ENCODE assay signal across 17 cellular contexts in genomic region chr21:31196724-31197123, GRCh38.
A peak's percentile ranks its signal among the peaks of the same experiment; 100 is the strongest.
DNase-seq lines count a peak whose midpoint lies in the region; ATAC-seq and FAIRE-seq lines count a peak whose summit lies in the region.
"Had no signal": no experiment of that assay in that cellular context is flagged by ENCODE, and none has a peak within 500 bp of the region (broad histone marks: within the 10 kb centered on the region; RNA-seq: fewer than 3 reads in every experiment).

No MANE protein-coding gene starts in this region.

- peaks cover 38% of the 10 kb centered on the region for H3K4me1 ChIP-seq in CD4-positive, CD25-positive, alpha-beta regulatory T cell (ENCODE audit: control insufficient read depth, insufficient read depth, low read length, poor library complexity, severe bottlenecking)
- H3K4me1 ChIP-seq: HAP-1 had no signal

- no peak for ATAC-seq in CD4-positive, CD25-positive, alpha-beta regulatory T cell (ENCODE audit: low read depth in 2 of 2)
- ATAC-seq in T-cell (replicated peaks in 1 of 4), result no peak
- no peak for ATAC-seq in GM21526 (IDR thresholded peaks at IDR 0.05; ENCODE audit: low FRiP score, unreplicated experiment)

- H3K27me3 Mint-ChIP-seq in activated CD4-positive, alpha-beta memory T cell treated with anti-CD3 and anti-CD28 coated beads, Interleukin-2, amount 10 ng/mL, durations not matched to agents 7 days and 5 days, result no peaks in the 10 kb centered on the region
- H3K27me3 Mint-ChIP-seq in activated CD4-positive, alpha-beta memory T cell treated with anti-CD3 and anti-CD28 coated beads for 36 hours, result no peaks in the 10 kb centered on the region
- peaks cover 4% of the 10 kb centered on the region for H3K27me3 Mint-ChIP-seq in CD4-positive, CD25-positive, alpha-beta regulatory T cell
- H3K27me3 Mint-ChIP-seq in T-cell, result no peaks in the 10 kb centered on the region

- H3K4me3 ChIP-seq in CD4-positive, CD25-positive, alpha-beta regulatory T cell (ENCODE audit: low read depth, low read length), result no peak overlapping the region
- H3K4me3 ChIP-seq: BLaER1 treated with 17β-estradiol and CSF1 and Interleukin-3, amounts not matched to agents 10 nM and 100 nM; GM12878; GM23248; HAP-1 had no signal

- H3K4me3 Mint-ChIP-seq in activated CD4-positive, alpha-beta memory T cell treated with anti-CD3 and anti-CD28 coated beads, Interleukin-2, amount 10 ng/mL, durations not matched to agents 7 days and 5 days, result no peak overlapping the region
- H3K4me3 Mint-ChIP-seq in activated CD4-positive, alpha-beta memory T cell treated with anti-CD3 and anti-CD28 coated beads for 36 hours, result no peak overlapping the region
- peak overlapping the region in 3 of 4 donors; percentile 85 to 93 (median 88) for H3K4me3 Mint-ChIP-seq in CD4-positive, CD25-positive, alpha-beta regulatory T cell
- H3K4me3 Mint-ChIP-seq in T-cell, result no peak overlapping the region
- H3K4me3 Mint-ChIP-seq: B cell had no signal

- no peaks in the 10 kb centered on the region for H3K27me3 ChIP-seq in CD4-positive, CD25-positive, alpha-beta regulatory T cell (ENCODE audit: control insufficient read depth, insufficient read depth, low read length)
- H3K27me3 ChIP-seq: BLaER1 treated with 17β-estradiol and CSF1 and Interleukin-3, amounts not matched to agents 10 nM and 100 nM had no signal

- peaks cover 39% of the 10 kb centered on the region for H3K36me3 Mint-ChIP-seq in activated CD4-positive, alpha-beta memory T cell treated with anti-CD3 and anti-CD28 coated beads, Interleukin-2, amount 10 ng/mL, durations not matched to agents 7 days and 5 days (ENCODE audit: low read depth)
- peaks cover 30% of the 10 kb centered on the region for H3K36me3 Mint-ChIP-seq in activated CD4-positive, alpha-beta memory T cell treated with anti-CD3 and anti-CD28 coated beads for 36 hours
- no peaks in the 10 kb centered on the region for H3K36me3 Mint-ChIP-seq in CD4-positive, CD25-positive, alpha-beta regulatory T cell
- peaks cover 3% of the 10 kb centered on the region for H3K36me3 Mint-ChIP-seq in T-cell

- H3K9me3 ChIP-seq in CD4-positive, CD25-positive, alpha-beta regulatory T cell (ENCODE audit: control insufficient read depth in 2 of 2, low read length in 2 of 2), result no peaks in the 10 kb centered on the region
- H3K9me3 ChIP-seq: HAP-1 had no signal

- DNase-seq in activated CD4-positive, alpha-beta memory T cell treated with anti-CD3 and anti-CD28 coated beads, Interleukin-2, amount 10 ng/mL, durations not matched to agents 7 days and 5 days, result no peak
- DNase-seq in activated CD4-positive, alpha-beta memory T cell treated with anti-CD3 and anti-CD28 coated beads for 36 hours, result no peak
- DNase-seq in CD4-positive, CD25-positive, alpha-beta regulatory T cell, result no peak
- DNase-seq in T-cell (no peak), urothelium cell line (ENCODE audit: low spot score) (no peak)
- DNase-seq: CD8-positive, alpha-beta memory T cell; COR-L47; DMS 273 treated with DMSO at 0.1 percent for 48 hours; DMS53; DND-41; EL; GM23248 had no signal

- peaks cover 40% of the 10 kb centered on the region for H3K4me1 Mint-ChIP-seq in activated CD4-positive, alpha-beta memory T cell treated with anti-CD3 and anti-CD28 coated beads, Interleukin-2, amount 10 ng/mL, durations not matched to agents 7 days and 5 days
- H3K4me1 Mint-ChIP-seq in activated CD4-positive, alpha-beta memory T cell treated with anti-CD3 and anti-CD28 coated beads for 36 hours (ENCODE audit: low read depth), result peaks cover 59% of the 10 kb centered on the region
- H3K4me1 Mint-ChIP-seq in CD4-positive, CD25-positive, alpha-beta regulatory T cell, result peaks cover 35 to 66% (median 52%) of the 10 kb centered on the region in 4 donors
- H3K4me1 Mint-ChIP-seq in T-cell, result peaks cover 19 to 52% (median 41%) of the 10 kb centered on the region in 3 donors

- CTCF ChIA-PET in activated CD4-positive, alpha-beta memory T cell treated with anti-CD3 and anti-CD28 coated beads, Interleukin-2, amount 10 ng/mL, durations not matched to agents 7 days and 5 days (lab: Charles Lee), result interaction anchor here (0.6 to 9.3 kb wide), 4 partner anchors 24 to 465 kb away, joined by 3 to 100 read pairs (median 6); no protein-coding TSS in a partner anchor
- CTCF ChIA-PET in activated CD4-positive, alpha-beta memory T cell treated with anti-CD3 and anti-CD28 coated beads for 36 hours (lab: Charles Lee), result interaction anchor here (5.0 to 6.4 kb wide), 2 partner anchors 14 to 385 kb away, joined by 50 to 78 read pairs; no protein-coding TSS in a partner anchor
- CTCF ChIA-PET in T-cell (lab: Charles Lee), result interaction anchor here (0.6 to 6.9 kb wide), 4 partner anchors 381 to 1391 kb away, joined by 3 to 45 read pairs (median 22); no protein-coding TSS in a partner anchor

- intact Hi-C loops in activated CD4-positive, alpha-beta memory T cell treated with anti-CD3 and anti-CD28 coated beads for 36 hours (cut with micrococcal nuclease), result no loop called here

- peak; percentile 92 for FAIRE-seq in urothelium cell line (lab: Jason Lieb, UNC)
- FAIRE-seq: GM12878 had no signal

- no peaks in the 10 kb centered on the region for H3K9me3 Mint-ChIP-seq in activated CD4-positive, alpha-beta memory T cell treated with anti-CD3 and anti-CD28 coated beads, Interleukin-2, amount 10 ng/mL, durations not matched to agents 7 days and 5 days
- no peaks in the 10 kb centered on the region for H3K9me3 Mint-ChIP-seq in activated CD4-positive, alpha-beta memory T cell treated with anti-CD3 and anti-CD28 coated beads for 36 hours
- H3K9me3 Mint-ChIP-seq in CD4-positive, CD25-positive, alpha-beta regulatory T cell, result no peaks in the 10 kb centered on the region
- H3K9me3 Mint-ChIP-seq in T-cell, result no peaks in the 10 kb centered on the region

- no peaks in the 10 kb centered on the region for H3K36me3 ChIP-seq in CD4-positive, CD25-positive, alpha-beta regulatory T cell (ENCODE audit: control insufficient read depth, insufficient read depth, low read length)
- H3K36me3 ChIP-seq: HAP-1 had no signal

- POLR2A ChIA-PET in activated CD4-positive, alpha-beta memory T cell treated with anti-CD3 and anti-CD28 coated beads, Interleukin-2, amount 10 ng/mL, durations not matched to agents 7 days and 5 days (lab: Charles Lee), result interaction anchor here (0.5 to 1.9 kb wide), 2 partner anchors 65 to 363 kb away, joined by 4 to 5 read pairs; no protein-coding TSS in a partner anchor
- POLR2A ChIA-PET in activated CD4-positive, alpha-beta memory T cell treated with anti-CD3 and anti-CD28 coated beads for 36 hours (lab: Charles Lee), result interaction anchor here (2.9 kb wide), 1 partner anchor 158 kb away, joined by 10 read pairs; no protein-coding TSS in a partner anchor
- POLR2A ChIA-PET in T-cell (lab: Charles Lee), result no interaction called here

- no peak overlapping the region for H3K27ac ChIP-seq in CD4-positive, CD25-positive, alpha-beta regulatory T cell (ENCODE audit: insufficient read depth, low read length, poor library complexity, severe bottlenecking)
- H3K27ac ChIP-seq: BLaER1 treated with 17β-estradiol and CSF1 and Interleukin-3, amounts not matched to agents 10 nM and 100 nM; GM23248 had no signal

- H3K27ac Mint-ChIP-seq in activated CD4-positive, alpha-beta memory T cell treated with anti-CD3 and anti-CD28 coated beads, Interleukin-2, amount 10 ng/mL, durations not matched to agents 7 days and 5 days, result peak overlapping the region; percentile 62
- H3K27ac Mint-ChIP-seq in activated CD4-positive, alpha-beta memory T cell treated with anti-CD3 and anti-CD28 coated beads for 36 hours, result no peak overlapping the region
- H3K27ac Mint-ChIP-seq in CD4-positive, CD25-positive, alpha-beta regulatory T cell, result peak overlapping the region; percentile 20 to 87 (median 59)
- H3K27ac Mint-ChIP-seq in T-cell, result peak overlapping the region; percentile 22 to 83
- H3K27ac Mint-ChIP-seq: B cell had no signal

Comparison
In these comparisons a context has a peak if more than half of its experiments do, and no peak if none do; other contexts are left out.
1. H3K4me3 Mint-ChIP-seq: peak in CD4-positive, CD25-positive, alpha-beta regulatory T cell (3 of 4); none in activated CD4-positive, alpha-beta memory T cell treated with anti-CD3 and anti-CD28 coated beads, Interleukin-2, amount 10 ng/mL, durations not matched to agents 7 days and 5 days (single experiment), activated CD4-positive, alpha-beta memory T cell treated with anti-CD3 and anti-CD28 coated beads for 36 hours (single experiment) and T-cell (0 of 3).
2. POLR2A ChIA-PET loops: an anchor here in activated CD4-positive, alpha-beta memory T cell treated with anti-CD3 and anti-CD28 coated beads, Interleukin-2, amount 10 ng/mL, durations not matched to agents 7 days and 5 days (0.5 to 1.9 kb wide) and activated CD4-positive, alpha-beta memory T cell treated with anti-CD3 and anti-CD28 coated beads for 36 hours (2.9 kb wide); none called in T-cell.